29 cellular contexts compared by ENCODE assay signal in the genomic region with DNA sequence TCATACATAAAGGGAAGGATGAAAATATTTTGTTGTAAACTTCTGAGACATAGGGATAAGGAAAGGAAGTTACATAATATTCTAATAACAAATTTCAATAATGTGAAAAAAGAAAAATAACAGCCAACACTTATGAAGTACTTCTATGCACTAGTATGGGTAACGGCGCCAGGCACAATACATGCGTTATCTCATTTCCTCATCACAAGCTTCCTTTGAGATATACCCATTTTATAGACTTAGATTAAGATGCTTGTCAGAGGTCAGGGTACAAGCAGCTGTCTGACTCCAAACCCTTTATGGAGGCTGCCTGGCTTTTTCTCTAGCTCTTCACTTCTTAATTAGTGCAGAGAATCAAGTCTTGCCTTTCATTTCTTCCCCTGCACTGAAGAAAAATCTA. TPM values are rescaled to one million over a fixed set of nuclear protein-coding genes. Genes with fewer than 3 reads are reported as not detected.
"Had no signal": no experiment of that assay in that cellular context is flagged by ENCODE, and none has a peak within 500 bp of the region (broad histone marks: within the 10 kb centered on the region; RNA-seq: fewer than 3 reads in every experiment).

No MANE protein-coding gene starts in this region.

- H3K79me2 ChIP-seq: hepatocyte had no signal

- H3K4me3 ChIP-seq: hepatocyte, left ventricle myocardium inferior, lung, neural progenitor cell, ovary, right atrium auricular region, right lobe of liver, smooth muscle cell, stomach, testis, thyroid gland, upper lobe of right lung had no signal

- H3K27me3 ChIP-seq: hepatocyte, neural progenitor cell, neutrophil, ovary, right atrium auricular region, right lobe of liver, stomach, testis, thyroid gland, upper lobe of right lung had no signal

- H3K9ac ChIP-seq: neural progenitor cell had no signal

- H3K9me3 ChIP-seq: left ventricle myocardium inferior, neutrophil, ovary, right atrium auricular region, right lobe of liver, stomach, testis, thyroid gland, upper lobe of right lung had no signal

- H3K4me2 ChIP-seq: hepatocyte, neural progenitor cell, smooth muscle cell had no signal

- H2AFZ ChIP-seq: hepatocyte, neural progenitor cell had no signal

- H3K27ac ChIP-seq: hepatocyte, left ventricle myocardium inferior, neural progenitor cell, neutrophil, ovary, right atrium auricular region, right lobe of liver, stomach, testis, thyroid gland, upper lobe of right lung had no signal

- H3K36me3 ChIP-seq: left ventricle myocardium inferior, neural progenitor cell, neutrophil, ovary, right atrium auricular region, right lobe of liver, stomach, thyroid gland, upper lobe of right lung had no signal

- FAIRE-seq: urothelium cell line had no signal

- ATAC-seq: natural killer cell; stimulated activated memory B cell treated with anti-CD40 and anti-IgM and Interleukin-4, amounts not matched to agents 10 μg/mL and 1 μg/mL and 100 μg/mL, for 72 hours; stimulated activated naive CD8-positive, alpha-beta T cell treated with anti-CD3 and anti-CD28 coated beads, Interleukin-15, Interleukin-2, amounts not matched to agents 100 U/mL and 50 U/mL, for 24 hours; upper lobe of right lung had no signal

- H3K4me1 ChIP-seq: left ventricle myocardium inferior, neural progenitor cell, right atrium auricular region, right lobe of liver, stomach, testis, thyroid gland, upper lobe of right lung had no signal

- DNase-seq: islet precursor cell; left ventricle myocardium inferior; mesendoderm; naive B cell; natural killer cell; nephron progenitor cell; ovary; right lobe of liver; stimulated activated CD4-positive, alpha-beta T cell treated with anti-CD3 and anti-CD28 coated beads, Interleukin-1b, Interleukin-23, amount 100 ng/mL, for 48 hours; stimulated activated CD4-positive, alpha-beta T cell treated with anti-CD3 and anti-CD28 coated beads, Interleukin-2, amount 100 ng/mL, for 48 hours; stimulated activated CD4-positive, alpha-beta T cell treated with anti-CD3 and anti-CD28 coated beads, Interleukin-4, amount 100 ng/mL, for 4 hours; stimulated activated CD8-positive, alpha-beta memory T cell treated with anti-CD3 and anti-CD28 coated beads, Interleukin-4, amount 100 ng/mL, for 48 hours; stimulated activated naive CD8-positive, alpha-beta T cell treated with anti-CD3 and anti-CD28 coated beads, Interleukin-15, Interleukin-2, amounts not matched to agents 100 U/mL and 50 U/mL, for 24 hours; stomach; testis; thyroid gland; trophoblast cell; upper lobe of right lung had no signal

RNA-seq across cellular contexts. Expression of gene TCP10L, which starts 41.3 kb away (rescaled TPM):
- total RNA-seq: mononuclear cell, pulmonary artery endothelial cell, skeletal muscle tissue, smooth muscle cell had no signal
